Comparison of ENCODE assay signal across 16 cellular contexts in the genomic region with DNA sequence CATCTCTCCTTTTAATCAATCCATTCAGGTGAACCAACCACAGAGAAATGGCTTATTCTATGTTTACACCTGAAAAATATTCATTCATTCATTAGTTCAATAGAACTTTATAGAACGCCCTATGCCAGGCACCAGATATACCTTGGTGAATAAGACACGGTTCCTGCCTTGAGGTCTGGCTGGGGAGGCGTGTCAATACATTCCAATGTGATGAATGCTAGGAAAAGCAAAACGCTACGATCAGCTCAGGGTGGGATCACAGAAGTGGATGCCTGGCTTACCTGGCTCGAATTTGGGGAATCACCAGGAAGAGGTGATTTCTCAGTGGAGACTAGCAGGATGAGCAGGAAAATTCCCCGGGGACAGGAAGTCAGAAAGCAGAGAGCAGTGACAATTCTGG. TPM values are rescaled to one million over a fixed set of nuclear protein-coding genes. Genes with fewer than 3 reads are reported as not detected.
DNase-seq lines count a peak whose midpoint lies in the region; FAIRE-seq and TF ChIP-seq lines count a peak whose summit lies in the region.
"Had no signal": no experiment of that assay in that cellular context is flagged by ENCODE, and none has a peak within 500 bp of the region (broad histone marks: within the 10 kb centered on the region; RNA-seq: fewer than 3 reads in every experiment).

No MANE protein-coding gene starts in this region.

- H3K4me1 ChIP-seq in SK-N-SH (ENCODE audit: control insufficient read depth in 1 of 2, insufficient read depth in 2 of 2, low read depth in 1 of 2, low read length in 1 of 2) (no peaks in the 10 kb centered on the region; a peak in 1 of 4 replicates), esophagus squamous epithelium (peaks cover 0 to 17% (median 9%) of the 10 kb centered on the region in 3 donors)
- peaks cover 6% of the 10 kb centered on the region for H3K4me1 ChIP-seq in CD4-positive, alpha-beta memory T cell (ENCODE audit: insufficient read depth, low read length)

- no peaks in the 10 kb centered on the region for H3K9me2 ChIP-seq in SK-N-SH

- H3K27ac ChIP-seq in SK-N-SH (ENCODE audit: low read depth in 2 of 2, low read length in 1 of 2): no peak overlapping the region
- H3K27ac ChIP-seq in esophagus squamous epithelium: peak overlapping the region in 3 of 4 donors; percentile 28 to 61 (median 58)
- H3K27ac ChIP-seq in CD4-positive, alpha-beta memory T cell (ENCODE audit: low read depth, low read length): no peak overlapping the region
- H3K27ac ChIP-seq: tibial artery had no signal

- no peak overlapping the region for H3K4me3 Mint-ChIP-seq in CD4-positive, alpha-beta memory T cell
- H3K4me3 Mint-ChIP-seq: activated CD4-positive, alpha-beta T cell treated with anti-CD3 and anti-CD28 coated beads, Interleukin-2, amount 10 ng/mL, durations not matched to agents 7 days and 5 days; dendritic cell treated with granulocyte-macrophage colony-stimulating factor and Interleukin-4, amounts not matched to agents 40 ng/mL and 50 ng/mL, for 4 days; memory B cell; T-helper 2 cell treated with Interferon-gamma antibody and Interleukin-4, amounts not matched to agents 5 μg/mL and 100 μg/mL, for 36 hours had no signal

- H3K36me3 ChIP-seq in SK-N-SH (replicated peaks in 1 of 2; ENCODE audit: control insufficient read depth in 1 of 2, insufficient read depth in 2 of 2, low read length in 1 of 2): no peaks in the 10 kb centered on the region
- no peaks in the 10 kb centered on the region for H3K36me3 ChIP-seq in esophagus squamous epithelium
- no peaks in the 10 kb centered on the region for H3K36me3 ChIP-seq in CD4-positive, alpha-beta memory T cell (ENCODE audit: insufficient read depth, low read length)
- H3K36me3 ChIP-seq: tibial artery had no signal

- H3K79me2 ChIP-seq in SK-N-SH (ENCODE audit: insufficient read depth): no peaks in the 10 kb centered on the region

- peaks cover 3 to 10% (median 5%) of the 10 kb centered on the region in 4 donors for H3K4me1 Mint-ChIP-seq in CD4-positive, alpha-beta memory T cell
- H3K4me1 Mint-ChIP-seq: CD4-positive, CD25-positive, alpha-beta regulatory T cell had no signal

- H3K4me3 ChIP-seq in SK-N-SH (ENCODE audit: low read depth in 2 of 2, low read length in 1 of 2) (no peak overlapping the region), esophagus squamous epithelium (no peak overlapping the region)
- no peak overlapping the region for H3K4me3 ChIP-seq in CD4-positive, alpha-beta memory T cell (ENCODE audit: low read length in 2 of 2)
- H3K4me3 ChIP-seq: tibial artery had no signal

- 0 out of 2 replicates have a peak overlapping the region, but pooled peaks have one; percentile 1 for H3K4me2 ChIP-seq in SK-N-SH

- no peaks in the 10 kb centered on the region for H3K36me3 Mint-ChIP-seq in CD4-positive, alpha-beta memory T cell
- H3K36me3 Mint-ChIP-seq: CD4-positive, CD25-positive, alpha-beta regulatory T cell had no signal

- peak overlapping the region in 2 of 7 donors; percentile 1 to 40 for H3K27ac Mint-ChIP-seq in CD4-positive, alpha-beta memory T cell
- H3K27ac Mint-ChIP-seq: activated CD4-positive, alpha-beta T cell treated with anti-CD3 and anti-CD28 coated beads, Interleukin-2, amount 10 ng/mL, durations not matched to agents 7 days and 5 days; CD4-positive, CD25-positive, alpha-beta regulatory T cell; dendritic cell treated with granulocyte-macrophage colony-stimulating factor and Interleukin-4, amounts not matched to agents 40 ng/mL and 50 ng/mL, for 4 days; memory B cell; T-helper 2 cell treated with Interferon-gamma antibody and Interleukin-4, amounts not matched to agents 5 μg/mL and 100 μg/mL, for 36 hours had no signal

- H3K27me3 ChIP-seq in SK-N-SH (ENCODE audit: insufficient read depth) (peaks cover 4% of the 10 kb centered on the region; the same call in 1 of the 2 replicates), esophagus squamous epithelium (peaks cover 0 to 12% (median 0%) of the 10 kb centered on the region in 4 donors)
- no peaks in the 10 kb centered on the region for H3K27me3 ChIP-seq in CD4-positive, alpha-beta memory T cell (ENCODE audit: insufficient read depth, low read length)

- no peaks in the 10 kb centered on the region for H3K9me3 ChIP-seq in SK-N-SH
- no peaks in the 10 kb centered on the region for H3K9me3 ChIP-seq in esophagus squamous epithelium
- no peaks in the 10 kb centered on the region for H3K9me3 ChIP-seq in CD4-positive, alpha-beta memory T cell (ENCODE audit: control insufficient read depth in 1 of 2, low read length in 2 of 2)
- H3K9me3 ChIP-seq: tibial artery had no signal

- H4K20me1 ChIP-seq in SK-N-SH (ENCODE audit: insufficient read depth): no peaks in the 10 kb centered on the region

- no peaks in the 10 kb centered on the region for H3K9me3 Mint-ChIP-seq in CD4-positive, alpha-beta memory T cell
- H3K9me3 Mint-ChIP-seq: activated CD4-positive, alpha-beta T cell treated with anti-CD3 and anti-CD28 coated beads, Interleukin-2, amount 10 ng/mL, durations not matched to agents 7 days and 5 days; CD4-positive, CD25-positive, alpha-beta regulatory T cell; dendritic cell treated with granulocyte-macrophage colony-stimulating factor and Interleukin-4, amounts not matched to agents 40 ng/mL and 50 ng/mL, for 4 days; T-helper 2 cell treated with Interferon-gamma antibody and Interleukin-4, amounts not matched to agents 5 μg/mL and 100 μg/mL, for 36 hours had no signal

- FAIRE-seq in urothelium cell line (lab: Jason Lieb, UNC): peak; percentile 89

- no peak for TF ChIP-seq EP300 in SK-N-SH (IDR thresholded peaks at IDR 0.05; ENCODE audit: borderline replicate concordance in 1 of 2, low read depth in 1 of 2, low read length in 1 of 2)

- 33% methylated on average over 7 of the region's 7 CpGs for WGBS in SK-N-SH (ENCODE audit: low lambda C conversion rate)
- WGBS in esophagus squamous epithelium, 2 donors: 26 to 29% methylated on average over 7 of the region's 7 CpGs

- peak; percentile 46 for DNase-seq in HK-2 (ENCODE audit: unreplicated experiment)
- no peak for DNase-seq in SK-N-SH
- no peak for DNase-seq in esophagus squamous epithelium (lab: John Stamatoyannopoulos, UW)
- peak; percentile 80 for DNase-seq in urothelium cell line (ENCODE audit: low spot score)
- DNase-seq in DMS53 (lab: John Stamatoyannopoulos, UW): no peak
- DNase-seq in GF-D8 (lab: John Stamatoyannopoulos, UW): no peak
- DNase-seq in CD4-positive, alpha-beta memory T cell: no peak
- DNase-seq: GDM1, NCI-H446, tibial artery had no signal

- no peak for TF ChIP-seq RAD21 in SK-N-SH (IDR thresholded peaks at IDR 0.05; ENCODE audit: low read length)

- peaks cover 0 to 12% of the 10 kb centered on the region in 2 donors for H3K27me3 Mint-ChIP-seq in CD4-positive, alpha-beta memory T cell

- H3F3A ChIP-seq in SK-N-SH (replicated peaks; ENCODE audit: insufficient read depth): no peaks in the 10 kb centered on the region

- H3K9ac ChIP-seq in SK-N-SH: no peak overlapping the region

- H2AFZ ChIP-seq in SK-N-SH (ENCODE audit: low read depth): no peak overlapping the region

- CTCF ChIA-PET in SK-N-SH (lab: Yijun Ruan, JAX): interaction anchor here (0.6 to 8.3 kb wide), 16 partner anchors 11 to 267 kb away, joined by 3 to 71 read pairs (median 10); partner anchors contain the start of gene WFIKKN2
- CTCF ChIA-PET in CD4-positive, alpha-beta memory T cell (lab: Charles Lee; ENCODE audit: partially characterized antibody): interaction anchor here (0.6 to 2.4 kb wide), 12 partner anchors 10 to 305 kb away, joined by 3 to 8 read pairs (median 4); no protein-coding TSS in a partner anchor

- no peak for TF ChIP-seq CTCF in SK-N-SH (IDR thresholded peaks at IDR 0.05)
- TF ChIP-seq CTCF in esophagus squamous epithelium (IDR thresholded peaks at IDR 0.05): no peak

- no peak for TF ChIP-seq POLR2A in esophagus squamous epithelium (IDR thresholded peaks at IDR 0.05)

- intact Hi-C loops in esophagus squamous epithelium (cut with DNase I): no loop called here
- intact Hi-C loops in CD4-positive, alpha-beta memory T cell (cut with micrococcal nuclease): loop anchor here (1.0 kb wide), 2 partner anchors 138 to 271 kb away; partner anchors contain the start of gene SPATA20

- POLR2A ChIA-PET in SK-N-SH (lab: Yijun Ruan, JAX): interaction anchor here (1.5 kb wide), 1 partner anchor 49 kb away, joined by 3 read pairs; the partner anchor contains the start of gene TOB1
- POLR2A ChIA-PET in CD4-positive, alpha-beta memory T cell (lab: Charles Lee; ENCODE audit: partially characterized antibody): no interaction called here

TF ChIP-seq in SK-N-SH, 30 proteins besides CTCF, POLR2A, EP300 and RAD21:
- no peak for TF ChIP-seq CHD2 (IDR thresholded peaks at IDR 0.05; ENCODE audit: low read length, partially characterized antibody)
- no peak for TF ChIP-seq ELF1 (IDR thresholded peaks at IDR 0.05)
- TF ChIP-seq NFIC (IDR thresholded peaks at IDR 0.05; ENCODE audit: borderline replicate concordance): no peak
- peak; percentile 44; the same call in 1 of the 2 replicates for TF ChIP-seq FOSL2 (IDR thresholded peaks at IDR 0.05; ENCODE audit: borderline replicate concordance, low read depth)

RNA-seq across cellular contexts. Expression of gene WFIKKN2, which starts 17.5 kb away (rescaled TPM):
- not detected in 2 replicates for polyA plus RNA-seq in SK-N-SH (2012; rRNA removed)
- under 0.01 TPM in 1 of 2 replicates, not detected in the other for polyA plus RNA-seq in SK-N-SH (2012; cell fraction: cytosol; rRNA removed)
- not detected in 2 replicates for polyA plus RNA-seq in SK-N-SH (2012; cell fraction: nucleus; rRNA removed)
- under 1 TPM in 1 of 4 donors, not detected in 3; 0.08 TPM for total RNA-seq in esophagus squamous epithelium
- not detected for total RNA-seq in CD4-positive, alpha-beta memory T cell
- not detected for polyA plus RNA-seq in CD4-positive, alpha-beta memory T cell
- total RNA-seq: activated CD4-positive, alpha-beta T cell treated with anti-CD3 and anti-CD28 coated beads, Interleukin-2, amount 10 ng/mL, durations not matched to agents 7 days and 5 days; CD4-positive, CD25-positive, alpha-beta regulatory T cell had no signal
- polyA plus RNA-seq: CD4-positive, CD25-positive, alpha-beta regulatory T cell had no signal

RNA-seq across cellular contexts. Expression of gene TOB1, which starts 48.3 kb away (rescaled TPM):
- 19.3 and 21.8 TPM in 2 replicates for polyA plus RNA-seq in SK-N-SH (2012; rRNA removed)
- 18.3 and 22.8 TPM in 2 replicates for polyA plus RNA-seq in SK-N-SH (2012; cell fraction: cytosol; rRNA removed)
- polyA plus RNA-seq in SK-N-SH (2012; cell fraction: nucleus; rRNA removed): 14.2 and 22.7 TPM in 2 replicates
- total RNA-seq in esophagus squamous epithelium: 10 to 100 TPM; 21.5 to 35.9 (median 31.1) TPM
- 100 to 1,000 TPM in 1 of 2 experiments, 10 to 100 TPM in 1; 93.7 to 104 TPM for total RNA-seq in CD4-positive, alpha-beta memory T cell
- 100 to 1,000 TPM in 1 of 2 donors, 10 to 100 TPM in 1; 74.3 to 102 TPM for polyA plus RNA-seq in CD4-positive, alpha-beta memory T cell

RNA-seq across cellular contexts. Expression of gene ANKRD40CL, which starts 50.5 kb away (rescaled TPM):
- not detected in 2 replicates for polyA plus RNA-seq in SK-N-SH (2012; rRNA removed)
- not detected in 2 replicates for polyA plus RNA-seq in SK-N-SH (2012; cell fraction: cytosol; rRNA removed)
- not detected in 2 replicates for polyA plus RNA-seq in SK-N-SH (2012; cell fraction: nucleus; rRNA removed)
- not detected for total RNA-seq in esophagus squamous epithelium
- total RNA-seq in CD4-positive, alpha-beta memory T cell: not detected
- polyA plus RNA-seq in CD4-positive, alpha-beta memory T cell: not detected
- total RNA-seq: activated CD4-positive, alpha-beta T cell treated with anti-CD3 and anti-CD28 coated beads, Interleukin-2, amount 10 ng/mL, durations not matched to agents 7 days and 5 days; CD4-positive, CD25-positive, alpha-beta regulatory T cell; sciatic nerve had no signal
- polyA plus RNA-seq: CD4-positive, CD25-positive, alpha-beta regulatory T cell had no signal

Comparison
In these comparisons a context has a peak if more than half of its experiments do, and no peak if none do; other contexts are left out.
1. DNase-seq: peak in HK-2 (single experiment) and urothelium cell line (single experiment); none in SK-N-SH (single experiment), esophagus squamous epithelium (single experiment), DMS53 (single experiment), GF-D8 (single experiment) and CD4-positive, alpha-beta memory T cell (0 of 5).
2. H3K27ac ChIP-seq: peak in esophagus squamous epithelium (3 of 4); none in SK-N-SH (0 of 2) and CD4-positive, alpha-beta memory T cell (single experiment).